1 cellular context compared by ENCODE assay signal in genomic region chr20:49285813-49286494, GRCh38.
TF ChIP-seq lines count a peak whose summit lies in the region.

No MANE protein-coding gene starts in this region.

TF ChIP-seq in HepG2, 621 proteins besides CTCF, POLR2A, EP300 and RAD21 (continued from another document):
- TF ChIP-seq AKNA (CRISPR knock-in tag; IDR thresholded peaks at IDR 0.05; ENCODE audit: borderline replicate concordance) (no peak), IKZF5 (CRISPR knock-in tag; IDR thresholded peaks at IDR 0.05) (no peak), GABPA (IDR thresholded peaks at IDR 0.05; ENCODE audit: low read depth, low read length) (no peak), GABPA (CRISPR knock-in tag; IDR thresholded peaks at IDR 0.05; ENCODE audit: low read depth) (0 out of 2 replicates have a peak, but pooled peaks have one; percentile 8), ZC3H4 (CRISPR knock-in tag; IDR thresholded peaks at IDR 0.05; ENCODE audit: borderline replicate concordance) (0 out of 2 replicates have a peak, but pooled peaks have one; percentile 25), ZNF142 (CRISPR knock-in tag; IDR thresholded peaks at IDR 0.05) (0 out of 2 replicates have a peak, but pooled peaks have one; percentile 5), GATAD2A (CRISPR knock-in tag; IDR thresholded peaks at IDR 0.05) (0 out of 2 replicates have a peak, but pooled peaks have one; percentile 7), PAF1 (CRISPR knock-in tag; IDR thresholded peaks at IDR 0.05) (peak; percentile 83), AGO2 (optimal IDR thresholded peaks at IDR 0.05; ENCODE audit: low read depth, low read length) (peak; percentile 40), KLF12 (CRISPR knock-in tag; IDR thresholded peaks at IDR 0.05; ENCODE audit: borderline replicate concordance) (no peak), IRF1 (CRISPR knock-in tag; IDR thresholded peaks at IDR 0.05; ENCODE audit: low read depth) (no peak), PCBP2 (optimal IDR thresholded peaks at IDR 0.05; ENCODE audit: low read depth, low read length, poor library complexity, severe bottlenecking) (peak; percentile 28), ZNF562 (CRISPR knock-in tag; IDR thresholded peaks at IDR 0.05; ENCODE audit: borderline replicate concordance) (no peak), POLR2AphosphoS5 (IDR thresholded peaks at IDR 0.05; ENCODE audit: low read depth, low read length) (peak; percentile 9), POLR2G (IDR thresholded peaks at IDR 0.05; ENCODE audit: low read depth, low read length) (peak; percentile 57), SALL1 (CRISPR knock-in tag; IDR thresholded peaks at IDR 0.05) (no peak), HNRNPK (IDR thresholded peaks at IDR 0.05; ENCODE audit: low read depth, low read length, poor library complexity, severe bottlenecking) (peak; percentile 52), MIXL1 (CRISPR knock-in tag; IDR thresholded peaks at IDR 0.05) (no peak), ZNF614 (CRISPR knock-in tag; IDR thresholded peaks at IDR 0.05; ENCODE audit: borderline replicate concordance) (no peak), ARNTL (CRISPR knock-in tag; IDR thresholded peaks at IDR 0.05) (no peak), ZNF883 (CRISPR knock-in tag; IDR thresholded peaks at IDR 0.05; ENCODE audit: not compliant biosample characterization) (no peak), ZBTB44 (CRISPR knock-in tag; IDR thresholded peaks at IDR 0.05) (no peak), SUZ12 (IDR thresholded peaks at IDR 0.05; ENCODE audit: low read depth, low read length) (no peak), RBM22 (optimal IDR thresholded peaks at IDR 0.05; ENCODE audit: low read length) (peak; percentile 41), ZNF207 (IDR thresholded peaks at IDR 0.05; ENCODE audit: borderline replicate concordance) (no peak), ZNF775 (CRISPR knock-in tag; IDR thresholded peaks at IDR 0.05; ENCODE audit: borderline replicate concordance) (no peak), RBFOX2 (IDR thresholded peaks at IDR 0.05; ENCODE audit: low read depth, low read length) (peak; percentile 75), PAWR (CRISPR knock-in tag; IDR thresholded peaks at IDR 0.05; ENCODE audit: borderline replicate concordance) (no peak), ARID2 (CRISPR knock-in tag; IDR thresholded peaks at IDR 0.05; ENCODE audit: borderline replicate concordance) (0 out of 2 replicates have a peak, but pooled peaks have one; percentile 3), ZNF75D (CRISPR knock-in tag; IDR thresholded peaks at IDR 0.05; ENCODE audit: borderline replicate concordance) (no peak; the same call in 1 of the 2 replicates), JUNB (CRISPR knock-in tag; IDR thresholded peaks at IDR 0.05; ENCODE audit: borderline replicate concordance) (no peak), TBX3 (IDR thresholded peaks at IDR 0.05; ENCODE audit: borderline replicate concordance) (0 out of 2 replicates have a peak, but pooled peaks have one; percentile 19), ZNF230 (CRISPR knock-in tag; IDR thresholded peaks at IDR 0.05) (no peak), SMAD9 (CRISPR knock-in tag; IDR thresholded peaks at IDR 0.05) (no peak)
